8 cellular contexts compared by ENCODE assay signal in the genomic region with DNA sequence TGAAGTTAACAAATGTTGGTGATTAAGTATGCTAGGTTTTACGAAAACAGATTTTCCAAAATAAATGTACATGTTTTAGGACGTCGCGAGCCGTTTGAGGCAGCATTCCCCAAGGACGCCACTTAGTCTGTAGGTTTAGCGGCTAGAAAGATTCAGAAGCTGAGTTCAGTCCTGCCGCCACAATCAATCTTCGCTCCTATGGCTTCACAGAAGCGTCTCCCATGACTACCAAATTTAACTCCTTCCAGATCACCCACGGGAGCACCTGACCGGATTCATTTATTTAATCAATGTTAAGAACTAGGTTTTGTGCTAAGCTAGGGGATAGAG. TPM values are rescaled to one million over a fixed set of nuclear protein-coding genes. Genes with fewer than 3 reads are reported as not detected.
DNase-seq lines count a peak whose midpoint lies in the region; ATAC-seq and TF ChIP-seq lines count a peak whose summit lies in the region.

No MANE protein-coding gene starts in this region.

- peaks cover 14% of the 10 kb centered on the region for H3K36me3 Mint-ChIP-seq in activated CD4-positive, alpha-beta T cell treated with anti-CD3 and anti-CD28 coated beads for 36 hours (ENCODE audit: low read depth)
- H3K36me3 Mint-ChIP-seq in activated naive CD8-positive, alpha-beta T cell treated with anti-CD3 and anti-CD28 coated beads for 36 hours, result peaks cover 18% of the 10 kb centered on the region

- H3K4me1 Mint-ChIP-seq in activated CD4-positive, alpha-beta T cell treated with anti-CD3 and anti-CD28 coated beads for 36 hours, result peaks cover 20% of the 10 kb centered on the region
- peaks cover 26% of the 10 kb centered on the region for H3K4me1 Mint-ChIP-seq in activated naive CD8-positive, alpha-beta T cell treated with anti-CD3 and anti-CD28 coated beads for 36 hours

- H3K27ac ChIP-seq in right cardiac atrium (ENCODE audit: low read length), result peak overlapping the region; percentile 81

- H3K4me3 ChIP-seq in right cardiac atrium (ENCODE audit: low read length), result peak overlapping the region; percentile 57
- H3K4me3 ChIP-seq in retinal pigment epithelial cell (ENCODE audit: low read length), result peak overlapping the region; percentile 93

- WGBS in right cardiac atrium, result 5% methylated on average over 12 of the region's 12 CpGs

- no peak for ATAC-seq in activated CD4-positive, alpha-beta T cell treated with anti-CD3 and anti-CD28 coated beads for 36 hours
- no peak for ATAC-seq in right cardiac atrium

- no peaks in the 10 kb centered on the region for H3K27me3 Mint-ChIP-seq in activated CD4-positive, alpha-beta T cell treated with anti-CD3 and anti-CD28 coated beads for 36 hours
- peaks cover 6% of the 10 kb centered on the region for H3K27me3 Mint-ChIP-seq in activated naive CD8-positive, alpha-beta T cell treated with anti-CD3 and anti-CD28 coated beads for 36 hours

- no peak for DNase-seq in activated CD4-positive, alpha-beta T cell treated with anti-CD3 and anti-CD28 coated beads for 36 hours
- DNase-seq in activated CD4-positive, alpha-beta T cell treated with anti-CD3 and anti-CD28 coated beads for 48 hours, result no peak
- DNase-seq in NCI-H1105 (lab: John Stamatoyannopoulos, UW) (peak; percentile 31), right cardiac atrium (no peak), retinal pigment epithelial cell (ENCODE audit: low read depth) (no peak), epidermal melanocyte (ENCODE audit: insufficient read length, low spot score) (no peak)
- DNase-seq in activated naive CD8-positive, alpha-beta T cell treated with anti-CD3 and anti-CD28 coated beads for 36 hours, result no peak
- no peak for DNase-seq in stimulated activated naive CD4-positive, alpha-beta T cell treated with Interleukin-2 at 50 U/mL for 16 hours (lab: John Stamatoyannopoulos, UW)

- POLR2A ChIA-PET in activated CD4-positive, alpha-beta T cell treated with anti-CD3 and anti-CD28 coated beads for 36 hours (lab: Charles Lee), result interaction anchor here (1.5 to 1.8 kb wide), 2 partner anchors 111 to 312 kb away, joined by 6 to 7 read pairs; partner anchors contain the start of genes ANKIB1, GATAD1 and KRIT1

- peak overlapping the region; percentile 98 for H3K4me3 Mint-ChIP-seq in activated CD4-positive, alpha-beta T cell treated with anti-CD3 and anti-CD28 coated beads for 36 hours
- peak overlapping the region; percentile 98 for H3K4me3 Mint-ChIP-seq in activated naive CD8-positive, alpha-beta T cell treated with anti-CD3 and anti-CD28 coated beads for 36 hours

- no peaks in the 10 kb centered on the region for H3K9me3 Mint-ChIP-seq in activated CD4-positive, alpha-beta T cell treated with anti-CD3 and anti-CD28 coated beads for 36 hours (ENCODE audit: low read depth)
- H3K9me3 Mint-ChIP-seq in activated naive CD8-positive, alpha-beta T cell treated with anti-CD3 and anti-CD28 coated beads for 36 hours, result no peaks in the 10 kb centered on the region

- TF ChIP-seq CTCF in retinal pigment epithelial cell (conservative IDR thresholded peaks at IDR 0.05; ENCODE audit: low read depth, low read length), result no peak

- intact Hi-C loops in activated CD4-positive, alpha-beta T cell treated with anti-CD3 and anti-CD28 coated beads for 36 hours (cut with DNase I, micrococcal nuclease), result loop anchor here (2.0 to 10.0 kb wide), 2 partner anchors 110 to 1870 kb away; partner anchors contain the start of genes ANKIB1 (in 1 of the 2), BET1 (in 1 of the 2) and KRIT1 (in 1 of the 2)
- intact Hi-C loops in right cardiac atrium (cut with DNase I), result no loop called here

- no peaks in the 10 kb centered on the region for H3K27me3 ChIP-seq in right cardiac atrium (ENCODE audit: control insufficient read depth, insufficient read depth)

- H3K27ac Mint-ChIP-seq in activated CD4-positive, alpha-beta T cell treated with anti-CD3 and anti-CD28 coated beads for 36 hours, result peak overlapping the region; percentile 99
- peak overlapping the region; percentile 100 for H3K27ac Mint-ChIP-seq in activated naive CD8-positive, alpha-beta T cell treated with anti-CD3 and anti-CD28 coated beads for 36 hours

- CTCF ChIA-PET in activated CD4-positive, alpha-beta T cell treated with anti-CD3 and anti-CD28 coated beads for 36 hours (lab: Charles Lee), result interaction anchor here (0.6 to 2.7 kb wide), 7 partner anchors 45 to 1911 kb away, joined by 3 to 13 read pairs (median 4); partner anchors contain the start of genes GATAD1, LRRD1 and RBM48

- H3K9me3 ChIP-seq in right cardiac atrium (ENCODE audit: control insufficient read depth, low read length), result no peaks in the 10 kb centered on the region

- H3K4me1 ChIP-seq in right cardiac atrium (ENCODE audit: control insufficient read depth, insufficient read depth, low read length), result no peaks in the 10 kb centered on the region

RNA-seq across cellular contexts. Expression of gene CYP51A1, which starts 0.8 kb away (rescaled TPM):
- total RNA-seq in activated CD4-positive, alpha-beta T cell treated with anti-CD3 and anti-CD28 coated beads for 36 hours, result 10 to 100 TPM; 57.8 to 63.3 TPM
- 10 to 100 TPM; 57.3 to 62.3 TPM for total RNA-seq in activated naive CD8-positive, alpha-beta T cell treated with anti-CD3 and anti-CD28 coated beads for 36 hours
- 10 to 100 TPM; 29.0 to 65.9 (median 35.3) TPM for total RNA-seq in right cardiac atrium
- polyA plus RNA-seq in right cardiac atrium, result 17.6 TPM

RNA-seq across cellular contexts. Expression of gene LRRD1, which starts 43.9 kb away (rescaled TPM):
- total RNA-seq in activated CD4-positive, alpha-beta T cell treated with anti-CD3 and anti-CD28 coated beads for 36 hours, result not detected
- not detected for total RNA-seq in activated naive CD8-positive, alpha-beta T cell treated with anti-CD3 and anti-CD28 coated beads for 36 hours
- under 1 TPM in 3 of 4 donors, not detected in 1; 0.17 to 0.57 (median 0.25) TPM for total RNA-seq in right cardiac atrium
- polyA plus RNA-seq in right cardiac atrium, result not detected

Comparison
In these comparisons a context has a peak if more than half of its experiments do, and no peak if none do; other contexts are left out.
1. intact Hi-C loops: an anchor here in activated CD4-positive, alpha-beta T cell treated with anti-CD3 and anti-CD28 coated beads for 36 hours (2.0 to 10.0 kb wide); none called in right cardiac atrium.